Comparison of ENCODE assay signal across 8 cellular contexts in the genomic region with DNA sequence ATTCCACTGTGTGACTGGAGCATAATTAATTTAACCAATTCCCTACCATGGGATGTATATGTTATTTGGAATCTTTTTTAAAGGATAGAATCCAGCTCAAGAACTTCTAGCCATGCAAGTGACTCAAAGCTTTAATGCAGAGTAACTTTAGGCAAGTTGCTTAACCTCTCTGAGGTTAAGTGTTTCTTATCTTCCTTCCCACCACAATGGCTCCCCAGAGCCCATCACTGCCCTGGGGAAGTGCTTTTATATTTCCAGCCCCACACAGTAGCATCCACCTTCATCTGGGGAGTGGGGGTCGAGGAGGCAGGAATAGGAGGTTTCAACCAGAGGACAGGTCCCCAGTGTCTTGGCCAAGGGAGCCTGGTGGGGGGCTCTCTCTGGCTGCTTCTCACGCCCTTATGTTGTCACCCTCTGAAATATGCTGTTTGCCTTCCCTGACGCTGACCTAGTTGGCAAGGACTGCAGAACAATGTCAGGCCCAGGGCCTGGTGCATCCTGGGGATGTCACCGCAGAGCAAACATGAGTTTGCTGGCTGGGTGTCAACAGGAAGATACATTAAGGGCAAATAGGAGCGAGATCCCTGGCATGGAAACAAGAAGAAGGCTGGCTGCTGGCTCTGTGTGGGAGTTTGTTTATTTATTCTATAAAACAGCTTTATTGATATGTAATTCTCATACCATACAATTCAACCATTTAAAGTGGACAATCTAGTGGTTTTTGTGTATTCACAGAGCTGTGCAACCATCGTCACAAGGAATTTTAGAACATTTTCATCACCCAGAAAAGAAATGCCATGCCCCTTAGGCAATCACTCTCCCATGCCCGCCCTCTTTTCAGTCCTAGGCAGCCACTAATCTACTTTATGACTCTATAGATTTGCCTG. TPM values are rescaled to one million over a fixed set of nuclear protein-coding genes. Genes with fewer than 3 reads are reported as not detected.
DNase-seq lines count a peak whose midpoint lies in the region; ATAC-seq lines count a peak whose summit lies in the region.

No MANE protein-coding gene starts in this region.

- no peak for ATAC-seq in GM19395 (IDR thresholded peaks at IDR 0.05; ENCODE audit: unreplicated experiment)

- DNase-seq in G401 (ENCODE audit: low spot score) (peak; percentile 78), SHP77 (lab: John Stamatoyannopoulos, UW) (peak; percentile 83 to 93), fibroblast of the conjunctiva (ENCODE audit: low read depth) (peak; percentile 73), renal cortical epithelial cell (ENCODE audit: low read depth) (peak; percentile 19), cortex of kidney (lab: John Stamatoyannopoulos, UW) (no peak), NCI-H2227 treated with DMSO at 0.1 percent for 48 hours (lab: John Stamatoyannopoulos, UW) (no peak)
- no peak for DNase-seq in stimulated activated CD4-positive, alpha-beta T cell treated with anti-CD3 and anti-CD28 coated beads, Interleukin-15, amount 100 ng/mL, for 24 hours

- in situ Hi-C loops in G401 (cut with HindIII; ENCODE audit: low sequenced_read_pairs), result no loop called here

RNA-seq across cellular contexts. Expression of a gene that starts 46.6 kb away (rescaled TPM):
- 72.2 and 88.3 TPM in 2 replicates for total RNA-seq in G401 (2014; rRNA removed; shearing (Covaris generic))
- 104 and 189 TPM in 2 replicates for total RNA-seq in renal cortical epithelial cell

Comparison
In these comparisons a context has a peak if more than half of its experiments do, and no peak if none do; other contexts are left out.
1. DNase-seq: peak in G401 (single experiment), SHP77 (2 of 2), fibroblast of the conjunctiva (single experiment) and renal cortical epithelial cell (single experiment); none in cortex of kidney (single experiment), NCI-H2227 treated with DMSO at 0.1 percent for 48 hours (single experiment) and stimulated activated CD4-positive, alpha-beta T cell treated with anti-CD3 and anti-CD28 coated beads, Interleukin-15, amount 100 ng/mL, for 24 hours (single experiment).